In the genomic region with DNA sequence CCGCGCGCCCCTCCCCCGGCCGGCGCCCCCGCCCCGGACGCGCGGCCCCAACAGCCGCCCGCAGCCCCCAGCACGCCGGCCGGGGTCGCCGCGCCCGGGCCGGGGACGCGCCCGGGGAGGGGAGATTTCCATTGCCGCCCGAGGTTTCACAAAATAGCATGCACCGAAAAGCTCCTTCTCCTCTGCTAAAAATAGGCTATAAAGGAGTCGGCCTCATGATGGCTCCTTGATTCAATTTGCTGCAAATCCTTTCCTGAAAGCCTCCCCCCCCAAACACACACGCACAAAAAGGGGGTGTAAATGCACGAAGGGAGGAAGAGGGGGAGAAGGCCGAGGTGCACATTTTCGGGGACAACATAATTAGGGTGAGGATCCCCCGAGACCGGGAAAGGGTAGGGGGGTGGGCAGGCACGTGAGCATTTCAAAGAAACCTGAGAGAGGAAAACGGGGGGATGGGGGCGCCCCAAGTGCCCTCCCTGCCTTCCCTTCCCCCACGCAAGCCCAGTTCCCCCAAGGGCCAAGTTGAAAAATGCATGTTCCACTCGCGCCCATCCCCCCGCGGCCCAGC, we compare ENCODE assay signal across 8 cellular contexts. TPM values are rescaled to one million over a fixed set of nuclear protein-coding genes. Genes with fewer than 3 reads are reported as not detected.
DNase-seq lines count a peak whose midpoint lies in the region; ATAC-seq and TF ChIP-seq lines count a peak whose summit lies in the region.

No MANE protein-coding gene starts in this region.

- H4K20me1 ChIP-seq in BLaER1: peaks cover 38% of the 10 kb centered on the region

- ATAC-seq in RWPE2 (ENCODE audit: low read depth) (no peak), HG03159 (IDR thresholded peaks at IDR 0.05; ENCODE audit: unreplicated experiment) (no peak), GM21423 (IDR thresholded peaks at IDR 0.05; ENCODE audit: unreplicated experiment) (no peak)

- intact Hi-C loops in sigmoid colon (cut with DNase I): loop anchor here (1.0 to 10.0 kb wide), 6 partner anchors 144 to 1188 kb away; no protein-coding TSS in a partner anchor

- H3K4me3 ChIP-seq in BLaER1 (peak overlapping the region; percentile 89), RWPE2 (ENCODE audit: severe bottlenecking) (peak overlapping the region; percentile 59), astrocyte of the spinal cord (ENCODE audit: low read depth, low read length) (peak overlapping the region; percentile 86), iPS-11a (ENCODE audit: low read depth, low read length) (peak overlapping the region; percentile 91), sigmoid colon (peak overlapping the region; percentile 91 to 99 (median 97))

- TF ChIP-seq EP300 in sigmoid colon (IDR thresholded peaks at IDR 0.05): no peak

- peak overlapping the region; percentile 97 for H3K9ac ChIP-seq in BLaER1

- no peaks in the 10 kb centered on the region for H3K9me3 ChIP-seq in BLaER1
- no peaks in the 10 kb centered on the region for H3K9me3 ChIP-seq in RWPE2 (ENCODE audit: severe bottlenecking)
- H3K9me3 ChIP-seq in sigmoid colon: no peaks in the 10 kb centered on the region

- in situ Hi-C loops in astrocyte of the spinal cord (cut with HindIII; ENCODE audit: low sequenced_read_pairs): no loop called here

- TF ChIP-seq POLR2A in sigmoid colon (IDR thresholded peaks at IDR 0.05): no peak

- peak overlapping the region; percentile 89; the same call in 1 of the 2 replicates for H3K4me2 ChIP-seq in BLaER1

- H3K4me1 ChIP-seq in BLaER1 (peaks cover 57% of the 10 kb centered on the region), RWPE2 (ENCODE audit: insufficient read depth, poor library complexity, severe bottlenecking) (peaks cover 22% of the 10 kb centered on the region), sigmoid colon (peaks cover 0 to 48% (median 28%) of the 10 kb centered on the region in 4 donors)

- TF ChIP-seq CTCF in RWPE2 (IDR thresholded peaks at IDR 0.05; ENCODE audit: poor library complexity, severe bottlenecking) (no peak), astrocyte of the spinal cord (IDR thresholded peaks at IDR 0.05; ENCODE audit: low read depth, low read length) (no peak), sigmoid colon (IDR thresholded peaks at IDR 0.05) (no peak)

- DNase-seq in GM19238 (ENCODE audit: insufficient read length, low spot score): peak; percentile 39
- DNase-seq in RWPE2 (ENCODE audit: low spot score): no peak
- peak; percentile 58 for DNase-seq in astrocyte of the spinal cord (ENCODE audit: low read depth, low spot score)
- peak; percentile 71 for DNase-seq in sigmoid colon

- 1% methylated on average over 42 of the region's 42 CpGs for WGBS in sigmoid colon, 2 donors

- H3K27ac ChIP-seq in BLaER1: peak overlapping the region; percentile 100
- H3K27ac ChIP-seq in RWPE2 (ENCODE audit: poor library complexity, severe bottlenecking): peak overlapping the region; percentile 96
- H3K27ac ChIP-seq in sigmoid colon: peak overlapping the region; percentile 98 to 100 (median 99)

- peaks cover 22% of the 10 kb centered on the region for H3K36me3 ChIP-seq in BLaER1
- H3K36me3 ChIP-seq in RWPE2 (ENCODE audit: low read depth): peaks cover 4% of the 10 kb centered on the region; the same call in 1 of the 2 replicates
- H3K36me3 ChIP-seq in sigmoid colon: no peaks in the 10 kb centered on the region

- H3K27me3 ChIP-seq in BLaER1 (no peaks in the 10 kb centered on the region), RWPE2 (ENCODE audit: insufficient read depth, poor library complexity, severe bottlenecking) (no peaks in the 10 kb centered on the region), sigmoid colon (no peaks in the 10 kb centered on the region)

RNA-seq across cellular contexts. Expression of a gene that starts 0.7 kb away (rescaled TPM):
- 100 to 1,000 TPM in 2 of 4 donors, 10 to 100 TPM in 2; 88.9 to 131 (median 102) TPM for total RNA-seq in sigmoid colon
- polyA plus RNA-seq in sigmoid colon: 10 to 100 TPM; 20.4 to 46.7 (median 35.4) TPM
